In genomic region chr7:148699772-148700629, GRCh38 we compare ENCODE assay signal across 8 cellular contexts. TPM values are rescaled to one million over a fixed set of nuclear protein-coding genes. Genes with fewer than 3 reads are reported as not detected.
DNase-seq lines count a peak whose midpoint lies in the region; ATAC-seq and TF ChIP-seq lines count a peak whose summit lies in the region.

No MANE protein-coding gene starts in this region.

- peaks cover 20% of the 10 kb centered on the region for H3K36me3 Mint-ChIP-seq in activated CD4-positive, alpha-beta T cell treated with anti-CD3 and anti-CD28 coated beads, Interleukin-2, amount 10 ng/mL, durations not matched to agents 24 days and 14 days (ENCODE audit: low read depth)
- H3K36me3 Mint-ChIP-seq in type B pancreatic cell, result no peaks in the 10 kb centered on the region

- H3K4me1 Mint-ChIP-seq in activated CD4-positive, alpha-beta T cell treated with anti-CD3 and anti-CD28 coated beads, Interleukin-2, amount 10 ng/mL, durations not matched to agents 24 days and 14 days, result peaks cover 62% of the 10 kb centered on the region
- H3K4me1 Mint-ChIP-seq in type B pancreatic cell (ENCODE audit: unreplicated experiment), result peaks cover 40% of the 10 kb centered on the region

- H3K27me3 Mint-ChIP-seq in activated CD4-positive, alpha-beta T cell treated with anti-CD3 and anti-CD28 coated beads, Interleukin-2, amount 10 ng/mL, durations not matched to agents 24 days and 14 days, result no peaks in the 10 kb centered on the region
- no peaks in the 10 kb centered on the region for H3K27me3 Mint-ChIP-seq in type B pancreatic cell

- ATAC-seq in HG02678 (IDR thresholded peaks at IDR 0.05; ENCODE audit: unreplicated experiment) (peak; percentile 28), lower lobe of right lung (peak; percentile 62 to 63)

- H3K27ac Mint-ChIP-seq in activated CD4-positive, alpha-beta T cell treated with anti-CD3 and anti-CD28 coated beads, Interleukin-2, amount 10 ng/mL, durations not matched to agents 24 days and 14 days, result peak overlapping the region; percentile 86
- peak overlapping the region; percentile 85 for H3K27ac Mint-ChIP-seq in type B pancreatic cell

- no peaks in the 10 kb centered on the region for H3K9me3 ChIP-seq in lower lobe of right lung

- H3K4me1 ChIP-seq in lower lobe of right lung, result peaks cover 51% of the 10 kb centered on the region

- peak overlapping the region; percentile 92 for H3K4me3 Mint-ChIP-seq in activated CD4-positive, alpha-beta T cell treated with anti-CD3 and anti-CD28 coated beads, Interleukin-2, amount 10 ng/mL, durations not matched to agents 24 days and 14 days
- peak overlapping the region; percentile 91 for H3K4me3 Mint-ChIP-seq in type B pancreatic cell

- H3K4me3 ChIP-seq in cardiac fibroblast (replicated peaks in 1 of 2; ENCODE audit: low read depth in 2 of 2, low read length in 2 of 2) (peak overlapping the region; percentile 78), lower lobe of right lung (peak overlapping the region; percentile 92)

- no peaks in the 10 kb centered on the region for H3K36me3 ChIP-seq in lower lobe of right lung

- intact Hi-C loops in activated CD4-positive, alpha-beta T cell treated with anti-CD3 and anti-CD28 coated beads, Interleukin-2, amount 10 ng/mL, durations not matched to agents 24 days and 14 days (cut with micrococcal nuclease), result loop anchor here (2.0 to 5.0 kb wide), 4 partner anchors 27 to 391 kb away; partner anchors contain the start of gene ZNF786
- intact Hi-C loops in lower lobe of right lung (cut with DNase I), result no loop called here

- H3K27me3 ChIP-seq in lower lobe of right lung (ENCODE audit: low read depth), result no peaks in the 10 kb centered on the region

- TF ChIP-seq CTCF in cardiac fibroblast (IDR thresholded peaks at IDR 0.05; ENCODE audit: low read depth, low read length), result no peak
- no peak for TF ChIP-seq CTCF in lower lobe of right lung (IDR thresholded peaks at IDR 0.05)
- no peak for TF ChIP-seq CTCF in type B pancreatic cell (conservative IDR thresholded peaks at IDR 0.05)

- DNase-seq in activated CD4-positive, alpha-beta T cell treated with anti-CD3 and anti-CD28 coated beads, Interleukin-2, amount 10 ng/mL, durations not matched to agents 24 days and 14 days, result peak; percentile 68
- DNase-seq in activated CD4-positive, alpha-beta T cell treated with anti-CD3 and anti-CD28 coated beads for 4 hours, result no peak
- DNase-seq in NCI-H82 (lab: John Stamatoyannopoulos, UW), result peak; percentile 73
- peak; percentile 49 to 54 for DNase-seq in cardiac fibroblast (ENCODE audit: low read depth in 2 of 2)
- DNase-seq in lower lobe of right lung, result no peak
- DNase-seq in type B pancreatic cell (ENCODE audit: extremely low spot score, unreplicated experiment), result no peak
- no peak for DNase-seq in activated effector memory CD4-positive, alpha-beta T cell treated with Interleukin-2 at 50 U/mL for 16 hours

- peaks cover 8% of the 10 kb centered on the region for H3K9me3 Mint-ChIP-seq in activated CD4-positive, alpha-beta T cell treated with anti-CD3 and anti-CD28 coated beads, Interleukin-2, amount 10 ng/mL, durations not matched to agents 24 days and 14 days
- H3K9me3 Mint-ChIP-seq in type B pancreatic cell, result no peaks in the 10 kb centered on the region

- H3K27ac ChIP-seq in lower lobe of right lung, result peak overlapping the region; percentile 98

RNA-seq across cellular contexts. Expression of gene CUL1, which starts 1.3 kb away (rescaled TPM):
- 82.2 and 82.4 TPM in 2 replicates for total RNA-seq in activated CD4-positive, alpha-beta T cell treated with anti-CD3 and anti-CD28 coated beads, Interleukin-2, amount 10 ng/mL, durations not matched to agents 24 days and 14 days
- total RNA-seq in lower lobe of right lung (47.5 TPM), type B pancreatic cell (ENCODE audit: low replicate concordance) (56.6 and 57.3 TPM in 2 replicates)

Comparison
In these comparisons a context has a peak if more than half of its experiments do, and no peak if none do; other contexts are left out.
1. DNase-seq: peak in activated CD4-positive, alpha-beta T cell treated with anti-CD3 and anti-CD28 coated beads, Interleukin-2, amount 10 ng/mL, durations not matched to agents 24 days and 14 days (single experiment), NCI-H82 (single experiment) and cardiac fibroblast (2 of 2); none in activated CD4-positive, alpha-beta T cell treated with anti-CD3 and anti-CD28 coated beads for 4 hours (0 of 2), lower lobe of right lung (single experiment), type B pancreatic cell (single experiment) and activated effector memory CD4-positive, alpha-beta T cell treated with Interleukin-2 at 50 U/mL for 16 hours (single experiment).